35 cellular contexts compared by ENCODE assay signal in the genomic region with DNA sequence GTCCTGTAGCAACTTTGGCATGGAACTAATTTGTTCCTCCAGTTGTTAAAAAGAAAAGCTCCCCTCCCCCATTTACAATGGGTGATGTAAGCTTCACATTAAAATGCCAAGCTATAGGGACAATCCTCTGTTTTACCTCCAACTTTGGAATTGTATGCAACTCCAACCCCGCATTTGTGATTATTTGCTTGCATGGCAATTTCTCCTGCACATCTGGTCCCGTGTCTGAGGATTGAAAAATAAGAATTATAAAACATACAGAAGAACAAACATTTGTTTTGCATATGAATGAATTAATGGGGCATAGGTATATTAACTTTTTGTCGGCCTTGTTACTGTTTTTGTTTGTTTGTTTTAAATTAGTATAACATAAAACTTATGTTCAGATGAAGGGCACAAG. TPM values are rescaled to one million over a fixed set of nuclear protein-coding genes. Genes with fewer than 3 reads are reported as not detected.
"Had no signal": no experiment of that assay in that cellular context is flagged by ENCODE, and none has a peak within 500 bp of the region (broad histone marks: within the 10 kb centered on the region; RNA-seq: fewer than 3 reads in every experiment).

No MANE protein-coding gene starts in this region.

- DNase-seq: activated effector memory CD4-positive, alpha-beta T cell treated with anti-CD3 and anti-CD28 coated beads, Interleukin-2, amount 50 U/mL, for 16 hours; activated effector memory CD4-positive, alpha-beta T cell treated with Interleukin-2 at 50 U/mL for 16 hours; activated gamma-delta T cell; activated gamma-delta T cell treated with Interleukin-2 at 50 U/mL for 16 hours; activated naive CD4-positive, alpha-beta T cell; activated naive CD4-positive, alpha-beta T cell treated with anti-CD3 and anti-CD28 coated beads for 36 hours; activated naive CD4-positive, alpha-beta T cell treated with anti-CD3 and anti-CD28 coated beads, Interleukin-2, amount 10 ng/mL, durations not matched to agents 7 days and 5 days; activated naive CD4-positive, alpha-beta T cell treated with anti-CD3 and anti-CD28 coated beads, Interleukin-2, amount 50 U/mL, for 16 hours; activated naive CD4-positive, alpha-beta T cell treated with Interleukin-2 at 50 U/mL for 16 hours; activated naive CD8-positive, alpha-beta T cell treated with anti-CD3 and anti-CD28 coated beads for 36 hours; activated naive CD8-positive, alpha-beta T cell treated with anti-CD3 and anti-CD28 coated beads, Interleukin-2, amount 10 ng/mL, durations not matched to agents 7 days and 5 days; activated naive CD8-positive, alpha-beta T cell treated with anti-CD3 and anti-CD28 coated beads, Interleukin-2, amount 50 U/mL, for 24 hours; activated T-cell treated with anti-CD3 and anti-CD28 coated beads, Interleukin-2, amount 50 U/mL, for 24 hours; activated T-cell treated with anti-CD3 and anti-CD28 coated beads, Interleukin-2, amount 50 U/mL, for 4 hours; activated T-cell treated with anti-CD3 and anti-CD28 coated beads, Interleukin-2, amount 50 U/mL, for 48 hours; activated T-cell treated with anti-CD3 and anti-CD28 coated beads, Interleukin-2, amount 50 U/mL, for 72 hours; adrenal gland; amniotic stem cell; amygdala; anterior cingulate cortex; aorta; body of pancreas; brain microvascular endothelial cell; caudate nucleus; central memory CD4-positive, alpha-beta T cell; cerebellar nuclear complex had no signal

- H3K27ac ChIP-seq: adrenal gland, ascending aorta, body of pancreas, brain microvascular endothelial cell, breast epithelium, cardiac muscle cell had no signal

- H3K36me3 ChIP-seq: adrenal gland, ascending aorta, brain microvascular endothelial cell, breast epithelium, cardiac muscle cell had no signal

- H3K9me3 ChIP-seq: adrenal gland, ascending aorta, body of pancreas, breast epithelium had no signal

- ATAC-seq: activated naive CD4-positive, alpha-beta T cell treated with anti-CD3 and anti-CD28 coated beads, Interleukin-2, amount 50 U/mL, for 72 hours; activated naive CD8-positive, alpha-beta T cell treated with anti-CD3 and anti-CD28 coated beads, Interleukin-2, amount 50 U/mL, for 24 hours; activated T-cell treated with anti-CD3 and anti-CD28 coated beads, Interleukin-2, amount 50 U/mL, for 4 hours; activated T-cell treated with anti-CD3 and anti-CD28 coated beads, Interleukin-2, amount 50 U/mL, for 72 hours; activated T-helper 17 cell treated with anti-CD3 and anti-CD28 coated beads, Interleukin-2, amount 50 U/mL, for 72 hours; body of pancreas had no signal

- H3K27me3 ChIP-seq: ascending aorta, body of pancreas, brain microvascular endothelial cell, breast epithelium, cardiac muscle cell had no signal

- H3K4me3 ChIP-seq: adrenal gland, ascending aorta, body of pancreas, breast epithelium, cardiac muscle cell had no signal

- FAIRE-seq: astrocyte, bronchial epithelial cell had no signal

- H3K4me1 ChIP-seq: adrenal gland, ascending aorta, body of pancreas, breast epithelium had no signal

RNA-seq across cellular contexts. Expression of a gene that starts 17.2 kb away (rescaled TPM):
- total RNA-seq: activated naive CD4-positive, alpha-beta T cell treated with anti-CD3 and anti-CD28 coated beads for 36 hours; activated naive CD4-positive, alpha-beta T cell treated with anti-CD3 and anti-CD28 coated beads, Interleukin-2, amount 50 U/mL, for 72 hours; activated naive CD8-positive, alpha-beta T cell treated with anti-CD3 and anti-CD28 coated beads for 36 hours; activated naive CD8-positive, alpha-beta T cell treated with anti-CD3 and anti-CD28 coated beads, Interleukin-2, amount 10 ng/mL, durations not matched to agents 7 days and 5 days; activated T-cell treated with anti-CD3 and anti-CD28 coated beads, Interleukin-2, amount 50 U/mL, for 4 hours; activated T-cell treated with anti-CD3 and anti-CD28 coated beads, Interleukin-2, amount 50 U/mL, for 72 hours; activated T-helper 1 cell treated with anti-CD3 and anti-CD28 coated beads, Interleukin-12 subunit alpha, Interleukin-12 subunit beta, Interleukin-2, Interleukin-4 antibody, amounts not matched to agents 30 ng/mL and 10 ng/mL and 1 ng/mL, durations not matched to agents 14 hours and 24 hours and 36 hours; activated T-helper 17 cell treated with anti-CD3 and anti-CD28 coated beads, Interleukin-2, amount 50 U/mL, for 72 hours; activated T-helper 2 cell treated with anti-CD3 and anti-CD28 coated beads, Interferon-gamma antibody, Interleukin-2, Interleukin-4, amounts not matched to agents 10 μg/mL and 5 μg/mL and 100 μg/mL, durations not matched to agents 14 hours and 24 hours and 36 hours; cardiac muscle cell had no signal
- polyA plus RNA-seq: cardiac muscle cell had no signal
